In the genomic region with DNA sequence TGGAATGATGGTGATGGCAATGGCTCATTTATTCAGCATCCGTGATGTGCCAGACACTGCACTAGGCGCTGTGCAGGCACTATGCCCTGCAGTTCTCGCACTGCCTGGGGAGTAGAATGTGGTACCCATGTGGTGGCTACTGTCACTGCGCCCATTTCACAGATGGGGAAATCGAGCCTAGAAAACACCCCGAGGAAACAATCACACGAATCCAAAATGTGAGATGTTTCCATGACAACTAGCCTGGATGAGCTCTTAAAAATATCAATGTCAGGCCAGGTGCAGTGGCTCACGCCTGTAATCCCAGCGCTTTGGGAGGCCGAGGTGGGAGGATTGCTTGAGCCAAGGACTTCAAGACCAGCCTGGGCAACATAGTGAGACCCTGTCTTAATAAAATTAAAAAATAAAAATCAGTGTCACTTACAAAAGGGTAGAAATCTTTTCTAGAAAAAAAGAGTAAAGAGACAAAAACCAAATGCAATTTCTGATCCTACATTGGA, we compare ENCODE assay signal across 1 cellular context.
A peak's percentile ranks its signal among the peaks of the same experiment; 100 is the strongest.
TF ChIP-seq lines count a peak whose summit lies in the region.

No MANE protein-coding gene starts in this region.

TF ChIP-seq in HepG2, 621 proteins besides CTCF, POLR2A, EP300 and RAD21:
- TF ChIP-seq ZMYM3 (CRISPR knock-in tag; IDR thresholded peaks at IDR 0.05) (peak; percentile 58; the same call in 1 of the 2 replicates), PPARG (CRISPR knock-in tag; conservative IDR thresholded peaks at IDR 0.05) (no peak), ONECUT2 (CRISPR knock-in tag; IDR thresholded peaks at IDR 0.05) (no peak), ZNF629 (CRISPR knock-in tag; conservative IDR thresholded peaks at IDR 0.05) (peak; percentile 93), ZNF34 (CRISPR knock-in tag; IDR thresholded peaks at IDR 0.05; ENCODE audit: borderline replicate concordance) (no peak), ZMYM2 (CRISPR knock-in tag; IDR thresholded peaks at IDR 0.05) (0 out of 2 replicates have a peak, but pooled peaks have one; percentile 21)
- TF ChIP-seq, protein P1, sequence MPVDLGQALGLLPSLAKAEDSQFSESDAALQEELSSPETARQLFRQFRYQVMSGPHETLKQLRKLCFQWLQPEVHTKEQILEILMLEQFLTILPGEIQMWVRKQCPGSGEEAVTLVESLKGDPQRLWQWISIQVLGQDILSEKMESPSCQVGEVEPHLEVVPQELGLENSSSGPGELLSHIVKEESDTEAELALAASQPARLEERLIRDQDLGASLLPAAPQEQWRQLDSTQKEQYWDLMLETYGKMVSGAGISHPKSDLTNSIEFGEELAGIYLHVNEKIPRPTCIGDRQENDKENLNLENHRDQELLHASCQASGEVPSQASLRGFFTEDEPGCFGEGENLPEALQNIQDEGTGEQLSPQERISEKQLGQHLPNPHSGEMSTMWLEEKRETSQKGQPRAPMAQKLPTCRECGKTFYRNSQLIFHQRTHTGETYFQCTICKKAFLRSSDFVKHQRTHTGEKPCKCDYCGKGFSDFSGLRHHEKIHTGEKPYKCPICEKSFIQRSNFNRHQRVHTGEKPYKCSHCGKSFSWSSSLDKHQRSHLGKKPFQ (CRISPR knock-in tag; IDR thresholded peaks at IDR 0.05; ENCODE audit: insufficient replicate concordance), result no peak
